Comparison of ENCODE assay signal across 10 cellular contexts in the genomic region with DNA sequence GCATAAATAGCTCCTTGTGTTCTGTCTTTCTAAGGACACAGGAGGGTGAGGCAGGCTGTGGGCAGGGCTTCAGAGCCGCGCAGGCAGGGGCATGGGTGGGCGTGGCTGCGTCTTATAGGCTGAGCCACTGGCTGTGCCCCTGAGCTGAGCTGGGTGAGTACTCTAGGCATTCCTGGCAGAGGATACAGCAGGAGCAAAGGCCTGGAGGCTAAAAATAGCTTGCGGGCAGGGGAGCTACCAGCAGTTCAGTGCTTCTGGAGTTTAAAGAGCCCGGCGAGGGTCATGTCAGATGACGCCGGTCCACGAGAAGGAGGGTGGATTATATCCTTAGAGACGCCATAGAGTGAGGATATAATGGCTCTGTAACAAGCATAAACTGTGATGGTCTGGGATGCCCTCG. TPM values are rescaled to one million over a fixed set of nuclear protein-coding genes. Genes with fewer than 3 reads are reported as not detected.
DNase-seq lines count a peak whose midpoint lies in the region; ATAC-seq and TF ChIP-seq lines count a peak whose summit lies in the region.
"Had no signal": no experiment of that assay in that cellular context is flagged by ENCODE, and none has a peak within 500 bp of the region (broad histone marks: within the 10 kb centered on the region; RNA-seq: fewer than 3 reads in every experiment).

No MANE protein-coding gene starts in this region.

- H3K27me3 ChIP-seq in ascending aorta, result no peaks in the 10 kb centered on the region
- H3K27me3 ChIP-seq: ovary had no signal

- ATAC-seq in HG02642 (IDR thresholded peaks at IDR 0.05; ENCODE audit: poor library complexity, unreplicated experiment), result no peak

- no peak overlapping the region for H3K4me3 ChIP-seq in fibroblast of pulmonary artery (replicated peaks; ENCODE audit: low read depth, low read length)
- H3K4me3 ChIP-seq in ascending aorta, result no peak overlapping the region
- H3K4me3 ChIP-seq: ovary had no signal

- H3K4me1 ChIP-seq in ascending aorta, result no peaks in the 10 kb centered on the region

- H3K9me3 ChIP-seq in ascending aorta, result peaks cover 0 to 15% of the 10 kb centered on the region in 2 donors

- intact Hi-C loops in ascending aorta (cut with DNase I), result no loop called here

- peak; percentile 76 for DNase-seq in EH (ENCODE audit: low read depth)
- peak; percentile 13 for DNase-seq in RKO (ENCODE audit: low spot score)
- peak; percentile 43 for DNase-seq in fibroblast of pulmonary artery (ENCODE audit: low read depth)
- DNase-seq in myocyte (ENCODE audit: low read depth), result peak; percentile 96
- no peak for DNase-seq in ascending aorta (ENCODE audit: low spot score in 2 of 2)
- DNase-seq in GM03348 (ENCODE audit: low spot score), result no peak
- DNase-seq in activated effector memory CD4-positive, alpha-beta T cell treated with anti-CD3 and anti-CD28 coated beads, Interleukin-2, amount 50 U/mL, for 16 hours, result no peak
- DNase-seq: KBM-7 had no signal

- no peak overlapping the region for H3K27ac ChIP-seq in ascending aorta
- H3K27ac ChIP-seq: ovary had no signal

- TF ChIP-seq CTCF in fibroblast of pulmonary artery (IDR thresholded peaks at IDR 0.05; ENCODE audit: low read length, missing control alignments) (no peak), ascending aorta (IDR thresholded peaks at IDR 0.05) (no peak)

- no peaks in the 10 kb centered on the region for H3K36me3 ChIP-seq in ascending aorta
- H3K36me3 ChIP-seq: ovary had no signal

RNA-seq across cellular contexts. Expression of gene PDIA6, which starts 31.5 kb away (rescaled TPM):
- total RNA-seq in myocyte (260 and 472 TPM in 2 replicates), ascending aorta (56.4 TPM)
- polyA plus RNA-seq in myocyte (2012), result 210 TPM

Comparison
In these comparisons a context has a peak if more than half of its experiments do, and no peak if none do; other contexts are left out.
1. DNase-seq: peak in EH (single experiment), RKO (single experiment), fibroblast of pulmonary artery (single experiment) and myocyte (single experiment); none in ascending aorta (0 of 2), GM03348 (single experiment) and activated effector memory CD4-positive, alpha-beta T cell treated with anti-CD3 and anti-CD28 coated beads, Interleukin-2, amount 50 U/mL, for 16 hours (single experiment).